Comparison of ENCODE assay signal across 8 cellular contexts in genomic region chr18:34978953-34979608, GRCh38.
DNase-seq lines count a peak whose midpoint lies in the region; ATAC-seq and TF ChIP-seq lines count a peak whose summit lies in the region.

No MANE protein-coding gene starts in this region.

- ATAC-seq in GM21825 (IDR thresholded peaks at IDR 0.05; ENCODE audit: unreplicated experiment) (peak; percentile 37), right cardiac atrium (peak; percentile 89 to 94), upper lobe of right lung (peak; percentile 87)

- H3K36me3 ChIP-seq in BLaER1 treated with 17β-estradiol and CSF1 and Interleukin-3, amounts not matched to agents 10 nM and 100 nM, result no peaks in the 10 kb centered on the region
- H3K36me3 ChIP-seq in ascending aorta, result no peaks in the 10 kb centered on the region
- no peaks in the 10 kb centered on the region for H3K36me3 ChIP-seq in prostate gland
- H3K36me3 ChIP-seq in upper lobe of right lung, result no peaks in the 10 kb centered on the region

- peaks cover 30% of the 10 kb centered on the region for H3K27me3 Mint-ChIP-seq in T-helper 2 cell treated with Interferon-gamma antibody and Interleukin-4, amounts not matched to agents 5 μg/mL and 100 μg/mL, for 36 hours (ENCODE audit: low read depth)

- peak overlapping the region in 7 of 10 experiments; percentile 74 to 93 (median 87); a peak in 14 of 20 replicates for H3K4me3 ChIP-seq in BLaER1 treated with 17β-estradiol and CSF1 and Interleukin-3, amounts not matched to agents 10 nM and 100 nM
- H3K4me3 ChIP-seq in ascending aorta (peak overlapping the region; percentile 81 to 94), right cardiac atrium (ENCODE audit: low read length) (peak overlapping the region; percentile 79), prostate gland (peak overlapping the region; percentile 44 to 64), upper lobe of right lung (peak overlapping the region; percentile 77)

- H3K4me1 ChIP-seq in BLaER1 treated with 17β-estradiol and CSF1 and Interleukin-3, amounts not matched to agents 10 nM and 100 nM, result peaks cover 14 to 33% (median 21%) of the 10 kb centered on the region in 10 experiments
- H3K4me1 ChIP-seq in ascending aorta (peaks cover 0 to 5% of the 10 kb centered on the region in 2 donors), right cardiac atrium (ENCODE audit: control insufficient read depth, insufficient read depth, low read length) (no peaks in the 10 kb centered on the region), prostate gland (replicated peaks) (no peaks in the 10 kb centered on the region), upper lobe of right lung (peaks cover 5% of the 10 kb centered on the region)

- peak overlapping the region; percentile 83 for H3K4me3 Mint-ChIP-seq in T-helper 2 cell treated with Interferon-gamma antibody and Interleukin-4, amounts not matched to agents 5 μg/mL and 100 μg/mL, for 36 hours

- no peaks in the 10 kb centered on the region for H3K36me3 Mint-ChIP-seq in T-helper 2 cell treated with Interferon-gamma antibody and Interleukin-4, amounts not matched to agents 5 μg/mL and 100 μg/mL, for 36 hours (ENCODE audit: low read depth)

- no peaks in the 10 kb centered on the region for H3K9me3 ChIP-seq in BLaER1 treated with 17β-estradiol and CSF1 and Interleukin-3, amounts not matched to agents 10 nM and 100 nM (replicated peaks in 1 of 11)
- H3K9me3 ChIP-seq in ascending aorta (no peaks in the 10 kb centered on the region), right cardiac atrium (ENCODE audit: control insufficient read depth, low read length) (no peaks in the 10 kb centered on the region), prostate gland (no peaks in the 10 kb centered on the region), upper lobe of right lung (no peaks in the 10 kb centered on the region)

- intact Hi-C loops in ascending aorta (cut with DNase I) (loop anchor here (1.0 to 5.0 kb wide), 5 partner anchors 62 to 322 kb away; partner anchors contain the start of gene MAPRE2), right cardiac atrium (cut with DNase I) (loop anchor here in 1 of 4 donors (10.0 kb wide), 1 partner anchor 64 kb away; no protein-coding TSS in a partner anchor), prostate gland (cut with DNase I) (no loop called here), upper lobe of right lung (cut with DNase I) (no loop called here)

- peaks cover 0 to 7% (median 0%) of the 10 kb centered on the region in 11 experiments; a peak in 4 of 22 replicates for H4K20me1 ChIP-seq in BLaER1 treated with 17β-estradiol and CSF1 and Interleukin-3, amounts not matched to agents 10 nM and 100 nM

- H3K27ac Mint-ChIP-seq in T-helper 2 cell treated with Interferon-gamma antibody and Interleukin-4, amounts not matched to agents 5 μg/mL and 100 μg/mL, for 36 hours, result peak overlapping the region; percentile 68

- peak overlapping the region; percentile 92 to 100 (median 99) for H3K4me2 ChIP-seq in BLaER1 treated with 17β-estradiol and CSF1 and Interleukin-3, amounts not matched to agents 10 nM and 100 nM

- peaks cover 22% of the 10 kb centered on the region for H3K4me1 Mint-ChIP-seq in T-helper 2 cell treated with Interferon-gamma antibody and Interleukin-4, amounts not matched to agents 5 μg/mL and 100 μg/mL, for 36 hours (ENCODE audit: low read depth)

- no peaks in the 10 kb centered on the region for H3K9me3 Mint-ChIP-seq in T-helper 2 cell treated with Interferon-gamma antibody and Interleukin-4, amounts not matched to agents 5 μg/mL and 100 μg/mL, for 36 hours

- peaks cover 17 to 34% (median 28%) of the 10 kb centered on the region in 11 experiments; a peak in 20 of 22 replicates for H3K27me3 ChIP-seq in BLaER1 treated with 17β-estradiol and CSF1 and Interleukin-3, amounts not matched to agents 10 nM and 100 nM
- H3K27me3 ChIP-seq in ascending aorta, result no peaks in the 10 kb centered on the region
- no peaks in the 10 kb centered on the region for H3K27me3 ChIP-seq in right cardiac atrium (ENCODE audit: control insufficient read depth, insufficient read depth)
- no peaks in the 10 kb centered on the region for H3K27me3 ChIP-seq in prostate gland (replicated peaks; ENCODE audit: insufficient read depth)
- H3K27me3 ChIP-seq in upper lobe of right lung, result no peaks in the 10 kb centered on the region

- DNase-seq in NCI-H1417 treated with DMSO at 0.1 percent for 48 hours (lab: John Stamatoyannopoulos, UW), result peak; percentile 71
- peak; percentile 79 for DNase-seq in T-helper 2 cell treated with Interferon-gamma antibody and Interleukin-4, amounts not matched to agents 5 μg/mL and 100 μg/mL, for 36 hours (ENCODE audit: low spot score)
- DNase-seq in ascending aorta (ENCODE audit: low spot score in 2 of 2), result peak; percentile 59 to 89
- DNase-seq in right cardiac atrium, result peak; percentile 51 to 66 (median 60)
- peak; percentile 70 for DNase-seq in prostate gland (ENCODE audit: low spot score)
- peak; percentile 68 for DNase-seq in upper lobe of right lung

- no peak for TF ChIP-seq CTCF in ascending aorta (IDR thresholded peaks at IDR 0.05)
- TF ChIP-seq CTCF in prostate gland (IDR thresholded peaks at IDR 0.05), result no peak
- TF ChIP-seq CTCF in upper lobe of right lung (IDR thresholded peaks at IDR 0.05), result no peak

- no peak for TF ChIP-seq POLR2A in prostate gland (IDR thresholded peaks at IDR 0.05)

- under 1% methylated on average over 9 of the region's 9 CpGs for WGBS in right cardiac atrium
- WGBS in prostate gland, result under 1% methylated on average over 9 of the region's 9 CpGs

- H3K27ac ChIP-seq in BLaER1 treated with 17β-estradiol and CSF1 and Interleukin-3, amounts not matched to agents 10 nM and 100 nM, result peak overlapping the region in 2 of 11 experiments; percentile 19 to 59; a peak in 1 of 22 replicates
- peak overlapping the region; percentile 58 to 71 for H3K27ac ChIP-seq in ascending aorta
- H3K27ac ChIP-seq in right cardiac atrium (ENCODE audit: low read length), result peak overlapping the region; percentile 82
- peak overlapping the region; percentile 36 to 58 for H3K27ac ChIP-seq in prostate gland
- peak overlapping the region; percentile 64 for H3K27ac ChIP-seq in upper lobe of right lung

- peak overlapping the region in 3 of 11 experiments; percentile 2 to 76 (median 56); a peak in 2 of 22 replicates for H3K9ac ChIP-seq in BLaER1 treated with 17β-estradiol and CSF1 and Interleukin-3, amounts not matched to agents 10 nM and 100 nM

Comparison
In these comparisons a context has a peak if more than half of its experiments do, and no peak if none do; other contexts are left out.
1. ATAC-seq: peak in every context shown above with its lines; median percentile 92 in right cardiac atrium; 87 in upper lobe of right lung; 37 in GM21825.